ENCODE assay signal across 8 cellular contexts in genomic region chr3:129119365-129120100, GRCh38.
DNase-seq lines count a peak whose midpoint lies in the region; ATAC-seq and TF ChIP-seq lines count a peak whose summit lies in the region.

No MANE protein-coding gene starts in this region.

- H3K9ac ChIP-seq in DND-41 (ENCODE audit: low read depth, low read length), result peak overlapping the region; percentile 88
- H3K9ac ChIP-seq in OCI-LY3 (ENCODE audit: low read length), result peak overlapping the region; percentile 95
- H3K9ac ChIP-seq in duodenal mucosa (ENCODE audit: low read depth in 1 of 2, low read length in 2 of 2), result peak overlapping the region; percentile 65 to 86

- peaks cover 13% of the 10 kb centered on the region for H3K36me3 Mint-ChIP-seq in nephron (ENCODE audit: low read depth)

- H2AFZ ChIP-seq in DND-41 (ENCODE audit: low read depth, low read length) (peak overlapping the region; percentile 80; the same call in 1 of the 2 replicates), OCI-LY3 (ENCODE audit: low read depth, low read length) (no peak overlapping the region)

- H3K27ac Mint-ChIP-seq in nephron, result peak overlapping the region; percentile 62 to 89 (median 89)

- DNase-seq in DND-41 (peak; percentile 21), 8988T (no peak), inferior parietal cortex (ENCODE audit: extremely low spot score) (no peak)
- no peak for DNase-seq in stimulated activated naive CD4-positive, alpha-beta T cell treated with Interleukin-2 at 50 U/mL for 16 hours (lab: John Stamatoyannopoulos, UW)

- H3K4me3 Mint-ChIP-seq in nephron, result peak overlapping the region; percentile 83 to 88 (median 88)

- H4K20me1 ChIP-seq in DND-41 (ENCODE audit: insufficient read depth, low read length) (peaks cover 6% of the 10 kb centered on the region; the same call in 1 of the 2 replicates), OCI-LY3 (ENCODE audit: insufficient read depth, low read length) (peaks cover 14% of the 10 kb centered on the region)

- H3K4me3 ChIP-seq in DND-41 (ENCODE audit: low read depth in 1 of 2, low read length in 2 of 2) (peak overlapping the region; percentile 74 to 82; a peak in 3 of 4 replicates), OCI-LY3 (ENCODE audit: low read length) (peak overlapping the region; percentile 93), duodenal mucosa (ENCODE audit: low read depth in 1 of 2, low read length in 2 of 2) (peak overlapping the region; percentile 74 to 83)

- H3K27ac ChIP-seq in DND-41 (ENCODE audit: low read length) (peak overlapping the region; percentile 99), OCI-LY3 (ENCODE audit: low read length) (peak overlapping the region; percentile 82), duodenal mucosa (ENCODE audit: low read depth, low read length) (peak overlapping the region; percentile 76)

- H3K9me3 Mint-ChIP-seq in nephron, result no peaks in the 10 kb centered on the region

- H3K27me3 ChIP-seq in DND-41 (ENCODE audit: insufficient read depth, low read length, poor library complexity), result no peaks in the 10 kb centered on the region
- no peaks in the 10 kb centered on the region for H3K27me3 ChIP-seq in OCI-LY3 (ENCODE audit: low read depth, low read length)
- H3K27me3 ChIP-seq in duodenal mucosa (ENCODE audit: control insufficient read depth in 1 of 2, insufficient read depth in 2 of 2, low read length in 2 of 2), result no peaks in the 10 kb centered on the region

- ATAC-seq in DND-41 (ENCODE audit: insufficient read depth, low read depth) (no peak), HG03460 (IDR thresholded peaks at IDR 0.05; ENCODE audit: unreplicated experiment) (no peak)

- H3K79me2 ChIP-seq in DND-41 (ENCODE audit: insufficient read depth, low read length), result peaks cover 60% of the 10 kb centered on the region
- peaks cover 33% of the 10 kb centered on the region for H3K79me2 ChIP-seq in OCI-LY3 (ENCODE audit: low read length)

- peak overlapping the region; percentile 95 for H3K4me2 ChIP-seq in DND-41 (ENCODE audit: insufficient read depth, low read length)
- H3K4me2 ChIP-seq in OCI-LY3 (ENCODE audit: low read length), result peak overlapping the region; percentile 99

- no peaks in the 10 kb centered on the region for H3K9me3 ChIP-seq in DND-41 (ENCODE audit: insufficient read depth, low read length, severe bottlenecking)
- no peaks in the 10 kb centered on the region for H3K9me3 ChIP-seq in OCI-LY3 (ENCODE audit: insufficient read depth, low read length)
- no peaks in the 10 kb centered on the region for H3K9me3 ChIP-seq in duodenal mucosa (ENCODE audit: control insufficient read depth in 1 of 2, low read length in 2 of 2)

- H3K27me3 Mint-ChIP-seq in nephron (ENCODE audit: low read depth), result no peaks in the 10 kb centered on the region

- TF ChIP-seq CTCF in DND-41 (IDR thresholded peaks at IDR 0.05; ENCODE audit: borderline replicate concordance, extremely low read depth, low read length, poor library complexity, severe bottlenecking), result no peak
- no peak for TF ChIP-seq CTCF in OCI-LY3 (IDR thresholded peaks at IDR 0.05; ENCODE audit: low read depth, low read length)
- no peak for TF ChIP-seq CTCF in nephron (IDR thresholded peaks at IDR 0.05; ENCODE audit: unreplicated experiment in 3 of 3)

- H3K4me1 Mint-ChIP-seq in nephron, result peaks cover 33% of the 10 kb centered on the region

- H3K4me1 ChIP-seq in DND-41 (ENCODE audit: insufficient read depth, low read length) (peaks cover 52% of the 10 kb centered on the region), OCI-LY3 (ENCODE audit: low read length) (peaks cover 38% of the 10 kb centered on the region), duodenal mucosa (ENCODE audit: control insufficient read depth in 1 of 2, insufficient read depth in 2 of 2, low read length in 2 of 2) (peaks cover 55 to 61% of the 10 kb centered on the region in 2 donors)

- peaks cover 23% of the 10 kb centered on the region for H3K36me3 ChIP-seq in DND-41 (ENCODE audit: insufficient read depth, low read length)
- H3K36me3 ChIP-seq in OCI-LY3 (replicated peaks; ENCODE audit: low read depth, low read length), result peaks cover 26% of the 10 kb centered on the region
- peaks cover 3 to 9% of the 10 kb centered on the region in 2 donors for H3K36me3 ChIP-seq in duodenal mucosa (ENCODE audit: control insufficient read depth in 1 of 2, insufficient read depth in 2 of 2, low read length in 2 of 2)
